1 cellular context compared by ENCODE assay signal in the genomic region with DNA sequence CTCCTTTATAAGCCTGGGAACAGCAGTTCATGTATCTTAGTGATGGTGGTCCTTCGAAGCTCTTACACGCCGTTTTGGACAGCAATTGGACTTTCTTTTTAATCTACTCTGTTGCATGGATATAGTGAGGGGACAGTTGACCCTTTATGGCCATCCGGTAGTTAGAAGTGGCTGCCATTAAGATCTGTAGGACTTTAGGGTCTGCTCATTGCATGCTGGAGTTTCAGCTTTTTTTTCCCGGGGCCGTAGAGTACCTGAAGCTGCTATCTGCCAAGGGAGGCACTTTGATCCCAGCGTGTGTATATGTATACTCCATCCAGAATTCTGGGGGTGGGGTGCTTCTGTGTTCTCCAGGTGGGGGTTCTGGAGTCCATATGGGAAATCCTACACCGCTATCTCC.
TF ChIP-seq lines count a peak whose summit lies in the region.

No MANE protein-coding gene starts in this region.

TF ChIP-seq in HepG2, 621 proteins besides CTCF, POLR2A, EP300 and RAD21:
- TF ChIP-seq JDP2 (CRISPR knock-in tag; IDR thresholded peaks at IDR 0.05; ENCODE audit: borderline replicate concordance): no peak
- TF ChIP-seq, protein P1, sequence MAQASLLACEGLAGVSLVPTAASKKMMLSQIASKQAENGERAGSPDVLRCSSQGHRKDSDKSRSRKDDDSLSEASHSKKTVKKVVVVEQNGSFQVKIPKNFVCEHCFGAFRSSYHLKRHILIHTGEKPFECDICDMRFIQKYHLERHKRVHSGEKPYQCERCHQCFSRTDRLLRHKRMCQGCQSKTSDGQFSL (CRISPR knock-in tag; IDR thresholded peaks at IDR 0.05): no peak
- TF ChIP-seq, protein P2, sequence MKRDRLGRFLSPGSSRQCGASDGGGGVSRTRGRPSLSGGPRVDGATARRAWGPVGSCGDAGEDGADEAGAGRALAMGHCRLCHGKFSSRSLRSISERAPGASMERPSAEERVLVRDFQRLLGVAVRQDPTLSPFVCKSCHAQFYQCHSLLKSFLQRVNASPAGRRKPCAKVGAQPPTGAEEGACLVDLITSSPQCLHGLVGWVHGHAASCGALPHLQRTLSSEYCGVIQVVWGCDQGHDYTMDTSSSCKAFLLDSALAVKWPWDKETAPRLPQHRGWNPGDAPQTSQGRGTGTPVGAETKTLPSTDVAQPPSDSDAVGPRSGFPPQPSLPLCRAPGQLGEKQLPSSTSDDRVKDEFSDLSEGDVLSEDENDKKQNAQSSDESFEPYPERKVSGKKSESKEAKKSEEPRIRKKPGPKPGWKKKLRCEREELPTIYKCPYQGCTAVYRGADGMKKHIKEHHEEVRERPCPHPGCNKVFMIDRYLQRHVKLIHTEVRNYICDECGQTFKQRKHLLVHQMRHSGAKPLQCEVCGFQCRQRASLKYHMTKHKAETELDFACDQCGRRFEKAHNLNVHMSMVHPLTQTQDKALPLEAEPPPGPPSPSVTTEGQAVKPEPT (CRISPR knock-in tag; IDR thresholded peaks at IDR 0.05; ENCODE audit: low read depth): no peak
- TF ChIP-seq IKZF1 (IDR thresholded peaks at IDR 0.05): no peak
- TF ChIP-seq, protein P3, sequence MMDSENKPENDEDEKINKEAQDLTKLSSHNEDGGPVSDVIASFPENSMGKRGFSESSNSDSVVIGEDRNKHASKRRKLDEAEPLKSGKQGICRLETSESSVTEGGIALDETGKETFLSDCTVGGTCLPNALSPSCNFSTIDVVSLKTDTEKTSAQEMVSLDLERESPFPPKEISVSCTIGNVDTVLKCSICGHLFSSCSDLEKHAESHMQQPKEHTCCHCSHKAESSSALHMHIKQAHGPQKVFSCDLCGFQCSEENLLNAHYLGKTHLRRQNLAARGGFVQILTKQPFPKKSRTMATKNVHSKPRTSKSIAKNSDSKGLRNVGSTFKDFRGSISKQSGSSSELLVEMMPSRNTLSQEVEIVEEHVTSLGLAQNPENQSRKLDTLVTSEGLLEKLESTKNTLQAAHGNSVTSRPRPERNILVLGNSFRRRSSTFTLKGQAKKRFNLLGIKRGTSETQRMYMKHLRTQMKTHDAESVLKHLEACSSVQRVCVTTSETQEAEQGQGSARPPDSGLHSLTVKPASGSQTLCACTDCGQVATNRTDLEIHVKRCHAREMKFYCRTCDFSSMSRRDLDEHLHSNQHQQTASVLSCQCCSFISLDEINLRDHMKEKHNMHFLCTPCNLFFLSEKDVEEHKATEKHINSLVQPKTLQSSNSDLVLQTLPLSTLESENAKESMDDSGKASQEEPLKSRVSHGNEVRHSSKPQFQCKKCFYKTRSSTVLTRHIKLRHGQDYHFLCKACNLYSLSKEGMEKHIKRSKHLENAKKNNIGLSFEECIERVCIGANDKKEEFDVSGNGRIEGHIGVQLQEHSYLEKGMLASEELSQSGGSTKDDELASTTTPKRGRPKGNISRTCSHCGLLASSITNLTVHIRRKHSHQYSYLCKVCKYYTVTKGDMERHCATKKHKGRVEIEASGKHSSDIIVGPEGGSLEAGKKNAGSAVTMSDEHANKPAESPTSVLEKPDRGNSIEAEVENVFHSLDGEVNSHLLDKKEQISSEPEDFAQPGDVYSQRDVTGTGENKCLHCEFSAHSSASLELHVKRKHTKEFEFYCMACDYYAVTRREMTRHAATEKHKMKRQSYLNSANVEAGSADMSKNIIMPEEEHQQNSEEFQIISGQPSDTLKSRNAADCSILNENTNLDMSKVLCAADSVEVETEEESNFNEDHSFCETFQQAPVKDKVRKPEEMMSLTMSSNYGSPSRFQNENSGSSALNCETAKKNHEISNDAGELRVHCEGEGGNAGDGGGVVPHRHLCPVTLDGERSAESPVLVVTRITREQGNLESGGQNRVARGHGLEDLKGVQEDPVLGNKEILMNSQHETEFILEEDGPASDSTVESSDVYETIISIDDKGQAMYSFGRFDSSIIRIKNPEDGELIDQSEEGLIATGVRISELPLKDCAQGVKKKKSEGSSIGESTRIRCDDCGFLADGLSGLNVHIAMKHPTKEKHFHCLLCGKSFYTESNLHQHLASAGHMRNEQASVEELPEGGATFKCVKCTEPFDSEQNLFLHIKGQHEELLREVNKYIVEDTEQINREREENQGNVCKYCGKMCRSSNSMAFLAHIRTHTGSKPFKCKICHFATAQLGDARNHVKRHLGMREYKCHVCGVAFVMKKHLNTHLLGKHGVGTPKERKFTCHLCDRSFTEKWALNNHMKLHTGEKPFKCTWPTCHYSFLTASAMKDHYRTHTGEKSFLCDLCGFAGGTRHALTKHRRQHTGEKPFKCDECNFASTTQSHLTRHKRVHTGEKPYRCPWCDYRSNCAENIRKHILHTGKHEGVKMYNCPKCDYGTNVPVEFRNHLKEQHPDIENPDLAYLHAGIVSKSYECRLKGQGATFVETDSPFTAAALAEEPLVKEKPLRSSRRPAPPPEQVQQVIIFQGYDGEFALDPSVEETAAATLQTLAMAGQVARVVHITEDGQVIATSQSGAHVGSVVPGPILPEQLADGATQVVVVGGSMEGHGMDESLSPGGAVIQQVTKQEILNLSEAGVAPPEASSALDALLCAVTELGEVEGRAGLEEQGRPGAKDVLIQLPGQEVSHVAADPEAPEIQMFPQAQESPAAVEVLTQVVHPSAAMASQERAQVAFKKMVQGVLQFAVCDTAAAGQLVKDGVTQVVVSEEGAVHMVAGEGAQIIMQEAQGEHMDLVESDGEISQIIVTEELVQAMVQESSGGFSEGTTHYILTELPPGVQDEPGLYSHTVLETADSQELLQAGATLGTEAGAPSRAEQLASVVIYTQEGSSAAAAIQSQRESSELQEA (CRISPR knock-in tag; IDR thresholded peaks at IDR 0.05; ENCODE audit: not compliant biosample characterization): no peak
- TF ChIP-seq HNRNPLL (IDR thresholded peaks at IDR 0.05; ENCODE audit: low read depth, low read length, poor library complexity, severe bottlenecking): no peak
- TF ChIP-seq ZNF329 (CRISPR knock-in tag; IDR thresholded peaks at IDR 0.05; ENCODE audit: low read depth): no peak
- no peak for TF ChIP-seq CCDC6 (CRISPR knock-in tag; IDR thresholded peaks at IDR 0.05)
- TF ChIP-seq, protein P4, sequence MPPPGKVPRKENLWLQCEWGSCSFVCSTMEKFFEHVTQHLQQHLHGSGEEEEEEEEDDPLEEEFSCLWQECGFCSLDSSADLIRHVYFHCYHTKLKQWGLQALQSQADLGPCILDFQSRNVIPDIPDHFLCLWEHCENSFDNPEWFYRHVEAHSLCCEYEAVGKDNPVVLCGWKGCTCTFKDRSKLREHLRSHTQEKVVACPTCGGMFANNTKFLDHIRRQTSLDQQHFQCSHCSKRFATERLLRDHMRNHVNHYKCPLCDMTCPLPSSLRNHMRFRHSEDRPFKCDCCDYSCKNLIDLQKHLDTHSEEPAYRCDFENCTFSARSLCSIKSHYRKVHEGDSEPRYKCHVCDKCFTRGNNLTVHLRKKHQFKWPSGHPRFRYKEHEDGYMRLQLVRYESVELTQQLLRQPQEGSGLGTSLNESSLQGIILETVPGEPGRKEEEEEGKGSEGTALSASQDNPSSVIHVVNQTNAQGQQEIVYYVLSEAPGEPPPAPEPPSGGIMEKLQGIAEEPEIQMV (CRISPR knock-in tag; IDR thresholded peaks at IDR 0.05; ENCODE audit: low read depth): no peak
- TF ChIP-seq, protein P5, sequence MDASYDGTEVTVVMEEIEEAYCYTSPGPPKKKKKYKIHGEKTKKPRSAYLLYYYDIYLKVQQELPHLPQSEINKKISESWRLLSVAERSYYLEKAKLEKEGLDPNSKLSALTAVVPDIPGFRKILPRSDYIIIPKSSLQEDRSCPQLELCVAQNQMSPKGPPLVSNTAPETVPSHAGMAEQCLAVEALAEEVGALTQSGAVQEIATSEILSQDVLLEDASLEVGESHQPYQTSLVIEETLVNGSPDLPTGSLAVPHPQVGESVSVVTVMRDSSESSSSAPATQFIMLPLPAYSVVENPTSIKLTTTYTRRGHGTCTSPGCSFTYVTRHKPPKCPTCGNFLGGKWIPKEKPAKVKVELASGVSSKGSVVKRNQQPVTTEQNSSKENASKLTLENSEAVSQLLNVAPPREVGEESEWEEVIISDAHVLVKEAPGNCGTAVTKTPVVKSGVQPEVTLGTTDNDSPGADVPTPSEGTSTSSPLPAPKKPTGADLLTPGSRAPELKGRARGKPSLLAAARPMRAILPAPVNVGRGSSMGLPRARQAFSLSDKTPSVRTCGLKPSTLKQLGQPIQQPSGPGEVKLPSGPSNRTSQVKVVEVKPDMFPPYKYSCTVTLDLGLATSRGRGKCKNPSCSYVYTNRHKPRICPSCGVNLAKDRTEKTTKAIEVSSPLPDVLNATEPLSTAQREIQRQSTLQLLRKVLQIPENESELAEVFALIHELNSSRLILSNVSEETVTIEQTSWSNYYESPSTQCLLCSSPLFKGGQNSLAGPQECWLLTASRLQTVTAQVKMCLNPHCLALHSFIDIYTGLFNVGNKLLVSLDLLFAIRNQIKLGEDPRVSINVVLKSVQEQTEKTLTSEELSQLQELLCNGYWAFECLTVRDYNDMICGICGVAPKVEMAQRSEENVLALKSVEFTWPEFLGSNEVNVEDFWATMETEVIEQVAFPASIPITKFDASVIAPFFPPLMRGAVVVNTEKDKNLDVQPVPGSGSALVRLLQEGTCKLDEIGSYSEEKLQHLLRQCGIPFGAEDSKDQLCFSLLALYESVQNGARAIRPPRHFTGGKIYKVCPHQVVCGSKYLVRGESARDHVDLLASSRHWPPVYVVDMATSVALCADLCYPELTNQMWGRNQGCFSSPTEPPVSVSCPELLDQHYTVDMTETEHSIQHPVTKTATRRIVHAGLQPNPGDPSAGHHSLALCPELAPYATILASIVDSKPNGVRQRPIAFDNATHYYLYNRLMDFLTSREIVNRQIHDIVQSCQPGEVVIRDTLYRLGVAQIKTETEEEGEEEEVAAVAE (CRISPR knock-in tag; IDR thresholded peaks at IDR 0.05; ENCODE audit: borderline replicate concordance): no peak
- TF ChIP-seq ZNF274 (CRISPR knock-in tag; IDR thresholded peaks at IDR 0.05): no peak
- no peak for TF ChIP-seq ZNF7 (CRISPR knock-in tag; IDR thresholded peaks at IDR 0.05)
- no peak for TF ChIP-seq GATAD1 (CRISPR knock-in tag; IDR thresholded peaks at IDR 0.05)
